Comparison of ENCODE assay signal across 8 cellular contexts in genomic region chr19:39792999-39793546, GRCh38. TPM values are rescaled to one million over a fixed set of nuclear protein-coding genes. Genes with fewer than 3 reads are reported as not detected.
DNase-seq lines count a peak whose midpoint lies in the region; ATAC-seq and TF ChIP-seq lines count a peak whose summit lies in the region.

No MANE protein-coding gene starts in this region.

- peak overlapping the region; percentile 77 for H3K4me2 ChIP-seq in OCI-LY3 (ENCODE audit: low read length)

- ATAC-seq in GM18511 (IDR thresholded peaks at IDR 0.05; ENCODE audit: unreplicated experiment), result peak; percentile 75

- DNase-seq in A172 (ENCODE audit: low spot score) (peak; percentile 69), activated T-cell treated with anti-CD3 and anti-CD28 coated beads for 48 hours (ENCODE audit: low read depth) (peak; percentile 67)
- DNase-seq in stimulated activated CD8-positive, alpha-beta memory T cell treated with anti-CD3 and anti-CD28 coated beads, Interleukin-2, amount 100 ng/mL, for 48 hours (ENCODE audit: low read depth in 2 of 2), result peak; percentile 53 to 70

- H3K4me1 ChIP-seq in HUES64 (ENCODE audit: insufficient read depth, low read length), result peaks cover 26% of the 10 kb centered on the region
- peaks cover 9% of the 10 kb centered on the region for H3K4me1 ChIP-seq in OCI-LY3 (ENCODE audit: low read length)
- no peaks in the 10 kb centered on the region for H3K4me1 ChIP-seq in esophagus (ENCODE audit: control insufficient read depth in 2 of 2, insufficient read depth in 2 of 2, low read length in 1 of 2)
- H3K4me1 ChIP-seq in mucosa of rectum (ENCODE audit: control insufficient read depth in 2 of 2, insufficient read depth in 2 of 2, low read length in 2 of 2), result no peaks in the 10 kb centered on the region

- H3K36me3 ChIP-seq in HUES64 (ENCODE audit: insufficient read depth, low read length), result no peaks in the 10 kb centered on the region
- H3K36me3 ChIP-seq in OCI-LY3 (replicated peaks; ENCODE audit: low read depth, low read length), result no peaks in the 10 kb centered on the region
- H3K36me3 ChIP-seq in esophagus (ENCODE audit: control insufficient read depth in 2 of 2, insufficient read depth in 2 of 2, low read length in 1 of 2), result no peaks in the 10 kb centered on the region
- H3K36me3 ChIP-seq in mucosa of rectum (ENCODE audit: control insufficient read depth in 2 of 2, insufficient read depth in 2 of 2, low read length in 2 of 2), result no peaks in the 10 kb centered on the region

- H3K27me3 ChIP-seq in HUES64 (ENCODE audit: insufficient read depth, low read length), result no peaks in the 10 kb centered on the region
- peaks cover 23% of the 10 kb centered on the region for H3K27me3 ChIP-seq in OCI-LY3 (ENCODE audit: low read depth, low read length)
- no peaks in the 10 kb centered on the region for H3K27me3 ChIP-seq in esophagus (ENCODE audit: control insufficient read depth in 1 of 2, insufficient read depth in 2 of 2, low read length in 2 of 2)
- peaks cover 0 to 6% of the 10 kb centered on the region in 2 donors for H3K27me3 ChIP-seq in mucosa of rectum (ENCODE audit: control insufficient read depth in 2 of 2, insufficient read depth in 2 of 2, low read length in 2 of 2)

- TF ChIP-seq CTCF in OCI-LY3 (IDR thresholded peaks at IDR 0.05; ENCODE audit: low read depth, low read length), result peak; percentile 98

- H3K79me2 ChIP-seq in OCI-LY3 (ENCODE audit: low read length), result no peaks in the 10 kb centered on the region

- peak overlapping the region; percentile 81 for H3K4me3 ChIP-seq in HUES64 (ENCODE audit: low read length)
- H3K4me3 ChIP-seq in OCI-LY3 (ENCODE audit: low read length), result peak overlapping the region; percentile 77
- H3K4me3 ChIP-seq in esophagus (ENCODE audit: low read depth in 1 of 2, low read length in 2 of 2), result peak overlapping the region; percentile 33 to 47
- peak overlapping the region; percentile 53 to 66 for H3K4me3 ChIP-seq in mucosa of rectum (ENCODE audit: low read length in 2 of 2)

- H3K9me3 ChIP-seq in HUES64 (ENCODE audit: insufficient read depth, low read depth, low read length) (no peaks in the 10 kb centered on the region), OCI-LY3 (ENCODE audit: insufficient read depth, low read length) (peaks cover 1% of the 10 kb centered on the region; the same call in 1 of the 2 replicates), esophagus (ENCODE audit: control insufficient read depth in 2 of 2, insufficient read depth in 1 of 2, low read depth in 1 of 2, low read length in 1 of 2) (no peaks in the 10 kb centered on the region), mucosa of rectum (ENCODE audit: control insufficient read depth in 2 of 2, low read length in 2 of 2) (no peaks in the 10 kb centered on the region)

- H3K9ac ChIP-seq in HUES64 (ENCODE audit: low read depth, low read length) (peak overlapping the region; percentile 42; the same call in 1 of the 2 replicates), OCI-LY3 (ENCODE audit: low read length) (no peak overlapping the region), mucosa of rectum (ENCODE audit: low read depth in 1 of 2, low read length in 2 of 2) (no peak overlapping the region)

- 1% methylated on average over 16 of the region's 17 CpGs for WGBS in HUES64
- WGBS in esophagus, 2 donors, result 0 to 1% methylated on average over 17 of the region's 17 CpGs

- no peaks in the 10 kb centered on the region for H4K20me1 ChIP-seq in OCI-LY3 (ENCODE audit: insufficient read depth, low read length)

- H3K27ac ChIP-seq in HUES64 (ENCODE audit: low read depth, low read length) (no peak overlapping the region), OCI-LY3 (ENCODE audit: low read length) (no peak overlapping the region), esophagus (ENCODE audit: low read depth in 2 of 2, low read length in 1 of 2) (no peak overlapping the region), mucosa of rectum (ENCODE audit: low read depth in 2 of 2, low read length in 2 of 2) (no peak overlapping the region)

- H2AFZ ChIP-seq in OCI-LY3 (ENCODE audit: low read depth, low read length), result peak overlapping the region; percentile 82

RNA-seq across cellular contexts. Expression of gene LEUTX, which starts 14.4 kb away (rescaled TPM):
- total RNA-seq in A172 (2014; rRNA removed; shearing (Covaris generic)), result not detected in 2 replicates
- not detected for polyA plus RNA-seq in HUES64 (2013, experiment 1 of 2)
- polyA plus RNA-seq in HUES64 (2013, experiment 2 of 2), result not detected
- polyA plus RNA-seq in esophagus, result under 1 TPM in 1 of 2 donors, not detected in 1; 0.06 TPM

RNA-seq across cellular contexts. Expression of gene DYRK1B, which starts 40.9 kb away (rescaled TPM):
- total RNA-seq in A172 (2014; rRNA removed; shearing (Covaris generic)), result 12.5 and 13.0 TPM in 2 replicates
- 9.5 TPM for polyA plus RNA-seq in HUES64 (2013, experiment 1 of 2)
- 12.9 TPM for polyA plus RNA-seq in HUES64 (2013, experiment 2 of 2)
- polyA plus RNA-seq in esophagus, result 10 to 100 TPM in 1 of 2 donors, 1 to 10 TPM in 1; 6.8 to 13.0 TPM

RNA-seq across cellular contexts. Expression of gene FBL, which starts 53.1 kb away (rescaled TPM):
- 168 and 192 TPM in 2 replicates for total RNA-seq in A172 (2014; rRNA removed; shearing (Covaris generic))
- 368 TPM for polyA plus RNA-seq in HUES64 (2013, experiment 1 of 2)
- polyA plus RNA-seq in HUES64 (2013, experiment 2 of 2), result 378 TPM
- 100 to 1,000 TPM; 174 to 366 TPM for polyA plus RNA-seq in esophagus

RNA-seq across cellular contexts. Expression of gene CLC, which starts 55.2 kb away (rescaled TPM):
- total RNA-seq in A172 (2014; rRNA removed; shearing (Covaris generic)), result not detected in 2 replicates
- polyA plus RNA-seq in HUES64 (2013, experiment 1 of 2), result not detected
- not detected for polyA plus RNA-seq in HUES64 (2013, experiment 2 of 2)
- not detected for polyA plus RNA-seq in esophagus
